In the genomic region with DNA sequence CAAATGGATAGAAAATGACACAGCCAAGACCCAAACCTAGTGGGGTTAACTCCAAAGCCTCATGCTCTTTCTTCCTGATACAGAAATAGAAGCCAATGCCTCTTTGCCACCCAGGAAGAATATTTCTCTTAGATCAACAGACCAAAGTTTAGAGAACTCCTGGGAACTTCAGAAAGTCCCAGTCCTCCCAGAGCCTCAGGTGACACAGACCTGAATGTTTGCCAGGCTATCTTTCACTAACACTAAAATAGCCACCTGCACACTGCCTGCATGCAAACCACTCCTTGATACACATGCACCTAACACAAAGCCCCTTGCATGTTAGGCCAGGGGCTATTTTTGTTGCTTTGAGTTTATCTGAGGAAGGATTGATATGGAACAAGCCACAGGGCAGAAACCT, we compare ENCODE assay signal across 14 cellular contexts.
"Had no signal": no experiment of that assay in that cellular context is flagged by ENCODE, and none has a peak within 500 bp of the region (broad histone marks: within the 10 kb centered on the region; RNA-seq: fewer than 3 reads in every experiment).

No MANE protein-coding gene starts in this region.

- H3K9ac ChIP-seq: SK-N-SH had no signal

- DNase-seq: Karpas-422, KG1, MG63, NCI-H1092, NCI-H1436, NCI-H2081 treated with DMSO at 0.1 percent for 48 hours, NCI-H446, NCI-H510A, NCI-H524 treated with DMSO at 0.1 percent for 48 hours, NCI-H774, RPMI8226, SHP77, SK-N-SH, SW 1271 had no signal

- H3K9me2 ChIP-seq: SK-N-SH had no signal

- H3K4me2 ChIP-seq: SK-N-SH had no signal

- H3K36me3 ChIP-seq: MG63 had no signal

- H3K4me3 ChIP-seq: MG63 had no signal

- H3K9me3 ChIP-seq: MG63, SK-N-SH had no signal

- H3K27me3 ChIP-seq: MG63 had no signal
